In genomic region chr1:59107516-59107915, GRCh38 we compare ENCODE assay signal across 14 cellular contexts.
A peak's percentile ranks its signal among the peaks of the same experiment; 100 is the strongest.
DNase-seq lines count a peak whose midpoint lies in the region; TF ChIP-seq lines count a peak whose summit lies in the region.
"Had no signal": no experiment of that assay in that cellular context is flagged by ENCODE, and none has a peak within 500 bp of the region (broad histone marks: within the 10 kb centered on the region; RNA-seq: fewer than 3 reads in every experiment).

No MANE protein-coding gene starts in this region.

- CTCF ChIA-PET in RWPE1 (lab: Yijun Ruan, JAX), result no interaction called here
- CTCF ChIA-PET in CD8-positive, alpha-beta memory T cell (lab: Charles Lee), result no interaction called here
- CTCF ChIA-PET in HEK293T (lab: Yijun Ruan, JAX), result no interaction called here

- H3K36me3 ChIP-seq in BLaER1 treated with 17β-estradiol and CSF1 and Interleukin-3, amounts not matched to agents 10 nM and 100 nM, result no peaks in the 10 kb centered on the region
- H3K36me3 ChIP-seq in trophoblast cell (ENCODE audit: control insufficient read depth in 1 of 2, insufficient read depth in 2 of 2, low read length in 2 of 2), result no peaks in the 10 kb centered on the region
- no peaks in the 10 kb centered on the region for H3K36me3 ChIP-seq in CD8-positive, alpha-beta memory T cell (ENCODE audit: insufficient read depth, low read length)
- H3K36me3 ChIP-seq: adrenal gland had no signal

- H4K91ac ChIP-seq in trophoblast cell (ENCODE audit: low read depth, low read length), result peak overlapping the region; percentile 20

- no CpG with 5 or more reads among the region's 5 CpGs for WGBS in trophoblast cell (ENCODE audit: extremely low coverage, insufficient coverage, insufficient read length)

- H3K79me2 ChIP-seq in trophoblast cell (ENCODE audit: control insufficient read depth, insufficient read depth, low read length, poor library complexity), result no peaks in the 10 kb centered on the region

- H3K27me3 Mint-ChIP-seq in CD8-positive, alpha-beta memory T cell, result peaks cover 0 to 2% of the 10 kb centered on the region in 2 donors
- H3K27me3 Mint-ChIP-seq in osteocyte (ENCODE audit: unreplicated experiment), result no peaks in the 10 kb centered on the region
- H3K27me3 Mint-ChIP-seq: progenitor cell of endocrine pancreas had no signal

- H4K12ac ChIP-seq in trophoblast cell (ENCODE audit: low read depth, low read length), result no peak overlapping the region

- H3K18ac ChIP-seq in trophoblast cell (ENCODE audit: low read length), result no peak overlapping the region

- no peak overlapping the region for H2BK12ac ChIP-seq in trophoblast cell (ENCODE audit: low read length)

- H3K4ac ChIP-seq in trophoblast cell (ENCODE audit: low read depth, low read length), result no peak overlapping the region

- no peak overlapping the region for H2BK120ac ChIP-seq in trophoblast cell (ENCODE audit: insufficient read depth, low read length, poor library complexity)

- peak overlapping the region in 4 of 11 experiments; percentile 0 to 24 (median 18); a peak in 5 of 22 replicates for H3K9ac ChIP-seq in BLaER1 treated with 17β-estradiol and CSF1 and Interleukin-3, amounts not matched to agents 10 nM and 100 nM
- H3K9ac ChIP-seq in trophoblast cell (ENCODE audit: low read length), result no peak overlapping the region

- no peak overlapping the region for H2BK5ac ChIP-seq in trophoblast cell (ENCODE audit: low read depth, low read length, poor library complexity)

- H3K79me1 ChIP-seq in trophoblast cell (ENCODE audit: low read length), result peaks cover 2% of the 10 kb centered on the region

- H4K20me1 ChIP-seq in BLaER1 treated with 17β-estradiol and CSF1 and Interleukin-3, amounts not matched to agents 10 nM and 100 nM, result no peaks in the 10 kb centered on the region

- H3K27ac Mint-ChIP-seq in CD8-positive, alpha-beta memory T cell, result no peak overlapping the region
- H3K27ac Mint-ChIP-seq in osteocyte (ENCODE audit: unreplicated experiment), result no peak overlapping the region
- H3K27ac Mint-ChIP-seq: activated CD8-positive, alpha-beta T cell treated with anti-CD3 and anti-CD28 coated beads, Interleukin-2, amount 10 ng/mL, durations not matched to agents 7 days and 5 days; progenitor cell of endocrine pancreas had no signal

- DNase-seq in RWPE1 (ENCODE audit: low spot score) (peak; percentile 78), fibroblast of the conjunctiva (ENCODE audit: low read depth) (peak; percentile 33), trophoblast cell (peak; percentile 36 to 55), germinal center (ENCODE audit: low spot score) (no peak), HEK293T (ENCODE audit: extremely low spot score) (no peak), osteocyte (ENCODE audit: extremely low spot score, unreplicated experiment) (no peak)
- no peak for DNase-seq in CD8-positive, alpha-beta memory T cell
- DNase-seq: ACHN; activated CD8-positive, alpha-beta T cell treated with anti-CD3 and anti-CD28 coated beads, Interleukin-2, amount 10 ng/mL, durations not matched to agents 7 days and 5 days; NCI-H510A; T-helper 1 cell had no signal

- H3K23ac ChIP-seq in trophoblast cell (ENCODE audit: low read length), result no peak overlapping the region

- H3K4me1 Mint-ChIP-seq in CD8-positive, alpha-beta memory T cell, result no peaks in the 10 kb centered on the region
- H3K4me1 Mint-ChIP-seq in osteocyte (ENCODE audit: unreplicated experiment), result peaks cover 10% of the 10 kb centered on the region

- H3K14ac ChIP-seq in trophoblast cell (ENCODE audit: low read length), result no peak overlapping the region

- no peak overlapping the region for H3K4me3 ChIP-seq in BLaER1 treated with 17β-estradiol and CSF1 and Interleukin-3, amounts not matched to agents 10 nM and 100 nM
- no peak overlapping the region for H3K4me3 ChIP-seq in trophoblast cell (ENCODE audit: low read depth, low read length)
- no peak overlapping the region for H3K4me3 ChIP-seq in CD8-positive, alpha-beta memory T cell (ENCODE audit: low read length)
- H3K4me3 ChIP-seq: adrenal gland had no signal

- H3K27ac ChIP-seq in BLaER1 treated with 17β-estradiol and CSF1 and Interleukin-3, amounts not matched to agents 10 nM and 100 nM, result peak overlapping the region in 8 of 11 experiments; percentile 31 to 68 (median 59); a peak in 14 of 22 replicates
- peak overlapping the region; percentile 79 for H3K27ac ChIP-seq in RWPE1
- no peak overlapping the region for H3K27ac ChIP-seq in trophoblast cell (ENCODE audit: low read depth, low read length)
- no peak overlapping the region for H3K27ac ChIP-seq in CD8-positive, alpha-beta memory T cell (ENCODE audit: low read depth, low read length)
- H3K27ac ChIP-seq: adrenal gland had no signal

- no peak overlapping the region for H2AFZ ChIP-seq in trophoblast cell (ENCODE audit: insufficient read depth, low read length, poor library complexity)

- TF ChIP-seq CTCF in RWPE1 (conservative IDR thresholded peaks at IDR 0.05; ENCODE audit: low read depth), result no peak
- no peak for TF ChIP-seq CTCF in osteocyte (IDR thresholded peaks at IDR 0.05)

- peak overlapping the region; percentile 57 to 85 (median 74) for H3K4me2 ChIP-seq in BLaER1 treated with 17β-estradiol and CSF1 and Interleukin-3, amounts not matched to agents 10 nM and 100 nM
- no peak overlapping the region for H3K4me2 ChIP-seq in trophoblast cell (ENCODE audit: low read length)

- POLR2A ChIA-PET in RWPE1 (lab: Yijun Ruan, JAX; ENCODE audit: low non-redundant PET) (no interaction called here), HEK293T (lab: Yijun Ruan, JAX) (no interaction called here)
- POLR2A ChIA-PET in CD8-positive, alpha-beta memory T cell (lab: Charles Lee), result no interaction called here

- no peaks in the 10 kb centered on the region for H3K27me3 ChIP-seq in BLaER1 treated with 17β-estradiol and CSF1 and Interleukin-3, amounts not matched to agents 10 nM and 100 nM
- no peaks in the 10 kb centered on the region for H3K27me3 ChIP-seq in trophoblast cell (ENCODE audit: insufficient read depth, low read length)
- H3K27me3 ChIP-seq in CD8-positive, alpha-beta memory T cell (ENCODE audit: insufficient read depth, low read length, poor library complexity, severe bottlenecking), result no peaks in the 10 kb centered on the region
- H3K27me3 ChIP-seq: adrenal gland had no signal

- no peak overlapping the region for H3K4me3 Mint-ChIP-seq in CD8-positive, alpha-beta memory T cell
- no peak overlapping the region for H3K4me3 Mint-ChIP-seq in osteocyte (ENCODE audit: unreplicated experiment)
- H3K4me3 Mint-ChIP-seq: activated CD8-positive, alpha-beta T cell treated with anti-CD3 and anti-CD28 coated beads, Interleukin-2, amount 10 ng/mL, durations not matched to agents 7 days and 5 days had no signal

- H3K9me3 Mint-ChIP-seq in CD8-positive, alpha-beta memory T cell, result no peaks in the 10 kb centered on the region
- H3K9me3 Mint-ChIP-seq in osteocyte (ENCODE audit: unreplicated experiment), result no peaks in the 10 kb centered on the region

- H4K8ac ChIP-seq in trophoblast cell (ENCODE audit: low read depth, low read length), result no peak overlapping the region

- H3K9me3 ChIP-seq in BLaER1 treated with 17β-estradiol and CSF1 and Interleukin-3, amounts not matched to agents 10 nM and 100 nM (replicated peaks in 1 of 11), result 0 out of 22 replicates have a peak, but pooled peaks cover 0 to 5% (median 0%) of the 10 kb centered on the region in 11 experiments
- no peaks in the 10 kb centered on the region for H3K9me3 ChIP-seq in trophoblast cell (ENCODE audit: insufficient read depth, low read depth, low read length)
- H3K9me3 ChIP-seq in CD8-positive, alpha-beta memory T cell (ENCODE audit: low read length), result no peaks in the 10 kb centered on the region
- H3K9me3 ChIP-seq: adrenal gland had no signal

- no peaks in the 10 kb centered on the region for H3K36me3 Mint-ChIP-seq in CD8-positive, alpha-beta memory T cell
- no peaks in the 10 kb centered on the region for H3K36me3 Mint-ChIP-seq in osteocyte (ENCODE audit: unreplicated experiment)

- no peak overlapping the region for H2AK5ac ChIP-seq in trophoblast cell (ENCODE audit: low read length)

- H3K4me1 ChIP-seq in BLaER1 treated with 17β-estradiol and CSF1 and Interleukin-3, amounts not matched to agents 10 nM and 100 nM, result peaks cover 14 to 37% (median 27%) of the 10 kb centered on the region in 10 experiments
- H3K4me1 ChIP-seq in trophoblast cell (ENCODE audit: control insufficient read depth in 1 of 2, insufficient read depth in 2 of 2, low read length in 2 of 2), result no peaks in the 10 kb centered on the region
- H3K4me1 ChIP-seq in CD8-positive, alpha-beta memory T cell (ENCODE audit: insufficient read depth, low read length), result no peaks in the 10 kb centered on the region

TF ChIP-seq in HEK293T, 16 proteins besides CTCF, POLR2A, EP300 and RAD21:
- TF ChIP-seq PKNOX1 (IDR thresholded peaks at IDR 0.05) (no peak), ZNF384 (IDR thresholded peaks at IDR 0.05) (no peak), TARDBP (IDR thresholded peaks at IDR 0.05) (no peak), FOXA1 (IDR thresholded peaks at IDR 0.05) (no peak), FOXK2 (IDR thresholded peaks at IDR 0.05) (no peak), SP1 (IDR thresholded peaks at IDR 0.05) (no peak), L3MBTL2 (conservative IDR thresholded peaks at IDR 0.05) (no peak), NFRKB (IDR thresholded peaks at IDR 0.05) (no peak), FOXM1 (IDR thresholded peaks at IDR 0.05; ENCODE audit: borderline replicate concordance) (no peak)

Comparison
In these comparisons a context has a peak if more than half of its experiments do, and no peak if none do; other contexts are left out.
1. H3K27ac ChIP-seq: peak in BLaER1 treated with 17β-estradiol and CSF1 and Interleukin-3, amounts not matched to agents 10 nM and 100 nM (8 of 11) and RWPE1 (single experiment); none in trophoblast cell (single experiment) and CD8-positive, alpha-beta memory T cell (single experiment).
2. DNase-seq: peak in RWPE1 (single experiment), fibroblast of the conjunctiva (single experiment) and trophoblast cell (2 of 2); none in germinal center (single experiment), CD8-positive, alpha-beta memory T cell (0 of 5), HEK293T (single experiment) and osteocyte (single experiment).